23 cellular contexts compared by ENCODE assay signal in genomic region chr7:38870147-38870546, GRCh38.
"Had no signal": no experiment of that assay in that cellular context is flagged by ENCODE, and none has a peak within 500 bp of the region (broad histone marks: within the 10 kb centered on the region; RNA-seq: fewer than 3 reads in every experiment).

No MANE protein-coding gene starts in this region.

- DNase-seq: activated B cell treated with CpG ODN at 0.5 μM for 24 hours; activated CD8-positive, alpha-beta memory T cell treated with anti-CD3 and anti-CD28 coated beads, Interleukin-2, amount 50 U/mL, for 4 hours; activated CD8-positive, alpha-beta T cell treated with anti-CD3 and anti-CD28 coated beads for 36 hours; activated naive CD4-positive, alpha-beta T cell treated with anti-CD3 and anti-CD28 coated beads, Interleukin-2, amount 50 U/mL, for 16 hours; activated naive CD8-positive, alpha-beta T cell treated with anti-CD3 and anti-CD28 coated beads, Interleukin-2, amount 10 ng/mL, durations not matched to agents 7 days and 5 days; activated T-cell treated with anti-CD3 and anti-CD28 coated beads, Interleukin-2, amount 50 U/mL, for 1 hour; aorta; caudate nucleus; KG1; NCI-H1092; NCI-H1417; NCI-H1930; NCI-H345; NCI-H510A; NCI-H526 treated with DMSO at 0.1 percent for 48 hours; NK-92 treated with Interleukin-12 subunit alpha and Interleukin-12 subunit beta, amount 100 ng/mL, for 24 hours; Peyer's patch; Right ventricle myocardium superior; T-helper 17 cell; T-helper 9 cell had no signal

- ATAC-seq: activated CD8-positive, alpha-beta T cell treated with anti-CD3 and anti-CD28 coated beads for 36 hours; T-helper 17 cell had no signal

- H3K27me3 Mint-ChIP-seq: activated B cell treated with CpG ODN at 0.5 μM for 24 hours; activated CD8-positive, alpha-beta T cell treated with anti-CD3 and anti-CD28 coated beads for 36 hours; activated naive CD8-positive, alpha-beta T cell treated with anti-CD3 and anti-CD28 coated beads, Interleukin-2, amount 10 ng/mL, durations not matched to agents 7 days and 5 days; T-helper 17 cell had no signal

- H3K4me3 ChIP-seq: breast epithelium, Peyer's patch, SJCRH30 had no signal

- H3K27ac Mint-ChIP-seq: activated B cell treated with CpG ODN at 0.5 μM for 24 hours; activated CD8-positive, alpha-beta T cell treated with anti-CD3 and anti-CD28 coated beads for 36 hours; activated naive CD8-positive, alpha-beta T cell treated with anti-CD3 and anti-CD28 coated beads, Interleukin-2, amount 10 ng/mL, durations not matched to agents 7 days and 5 days; T-helper 17 cell had no signal

- H3K9me3 Mint-ChIP-seq: activated B cell treated with CpG ODN at 0.5 μM for 24 hours; activated CD8-positive, alpha-beta T cell treated with anti-CD3 and anti-CD28 coated beads for 36 hours; activated naive CD8-positive, alpha-beta T cell treated with anti-CD3 and anti-CD28 coated beads, Interleukin-2, amount 10 ng/mL, durations not matched to agents 7 days and 5 days had no signal

- H3K4me1 ChIP-seq: breast epithelium, Peyer's patch had no signal

- H3K27ac ChIP-seq: breast epithelium, Peyer's patch, RWPE1, SJCRH30 had no signal

- H3K4me3 Mint-ChIP-seq: activated B cell treated with CpG ODN at 0.5 μM for 24 hours; activated CD8-positive, alpha-beta T cell treated with anti-CD3 and anti-CD28 coated beads for 36 hours; activated naive CD8-positive, alpha-beta T cell treated with anti-CD3 and anti-CD28 coated beads, Interleukin-2, amount 10 ng/mL, durations not matched to agents 7 days and 5 days; T-helper 17 cell had no signal

- H3K9me3 ChIP-seq: breast epithelium, Peyer's patch, SJCRH30 had no signal

- H3K27me3 ChIP-seq: breast epithelium, Peyer's patch, SJCRH30 had no signal

- H3K4me1 Mint-ChIP-seq: activated naive CD8-positive, alpha-beta T cell treated with anti-CD3 and anti-CD28 coated beads, Interleukin-2, amount 10 ng/mL, durations not matched to agents 7 days and 5 days had no signal
